Comparison of ENCODE assay signal across 8 cellular contexts in the genomic region with DNA sequence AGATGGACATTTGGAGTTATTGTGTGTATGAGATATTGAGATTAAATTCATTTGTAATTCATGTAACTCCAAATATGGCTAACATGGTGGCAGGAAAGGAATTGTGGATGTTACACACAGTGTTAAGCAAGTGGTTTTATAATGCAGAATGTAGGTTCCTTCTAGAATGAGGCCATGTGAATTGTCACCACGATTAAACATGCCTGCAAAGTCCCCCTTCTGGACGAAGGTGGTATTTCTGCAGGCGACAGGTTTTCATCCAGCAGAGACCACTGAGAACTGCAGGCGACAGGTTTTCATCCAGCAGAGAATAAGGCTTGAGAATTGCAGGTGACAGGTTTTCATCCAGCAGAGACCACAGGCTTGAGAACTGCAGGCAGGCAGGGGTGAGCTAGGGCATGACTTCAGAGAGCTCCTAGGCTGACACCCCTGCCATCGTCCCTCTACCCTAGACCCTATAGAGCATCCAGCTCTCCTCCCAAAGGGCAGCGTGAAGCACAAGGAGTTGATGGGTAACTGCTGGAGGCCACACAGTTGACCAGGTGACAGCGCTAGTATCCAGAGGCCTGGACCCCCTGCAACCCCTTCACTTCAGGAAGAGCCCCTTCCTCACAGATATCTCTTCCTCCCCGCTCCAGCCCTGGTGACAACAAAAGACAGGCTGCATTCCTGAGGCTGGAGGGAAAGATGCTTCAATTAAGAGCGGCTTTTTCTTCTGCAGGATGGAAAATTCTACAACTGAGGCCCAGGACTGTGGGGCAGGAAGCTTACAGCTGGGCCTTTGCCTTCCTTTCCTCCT.
DNase-seq lines count a peak whose midpoint lies in the region; ATAC-seq and TF ChIP-seq lines count a peak whose summit lies in the region.

No MANE protein-coding gene starts in this region.

- peak overlapping the region in 1 of 6 donors; percentile 22 for H3K27ac Mint-ChIP-seq in immature natural killer cell

- no peaks in the 10 kb centered on the region for H3K36me3 Mint-ChIP-seq in immature natural killer cell

- peaks cover 7 to 9% of the 10 kb centered on the region in 2 donors for H3K4me1 Mint-ChIP-seq in immature natural killer cell

- H3K9me3 Mint-ChIP-seq in immature natural killer cell: peaks cover 0 to 3% (median 0%) of the 10 kb centered on the region in 6 donors

- H3K4me3 ChIP-seq in ascending aorta: no peak overlapping the region

- ATAC-seq in GM21528 (IDR thresholded peaks at IDR 0.05; ENCODE audit: low FRiP score, unreplicated experiment): no peak
- no peak for ATAC-seq in GM18868 (IDR thresholded peaks at IDR 0.05; ENCODE audit: unreplicated experiment)

- DNase-seq in GF-D8 (lab: John Stamatoyannopoulos, UW): peak; percentile 17
- peak; percentile 44 to 70 for DNase-seq in Kasumi-1 (lab: John Stamatoyannopoulos, UW)
- DNase-seq in SW480 (ENCODE audit: low spot score): peak; percentile 22
- DNase-seq in ascending aorta (ENCODE audit: low spot score in 2 of 2): no peak
- DNase-seq in immature natural killer cell: peak; percentile 38 to 61 (median 59)
- DNase-seq in stimulated activated CD4-positive, alpha-beta T cell treated with anti-CD3 and anti-CD28 coated beads, Interleukin-4, amount 100 ng/mL, for 1 hour: peak; percentile 50

- H3K27me3 ChIP-seq in ascending aorta: no peaks in the 10 kb centered on the region

- no peak overlapping the region for H3K27ac ChIP-seq in ascending aorta

- peaks cover 4 to 18% (median 10%) of the 10 kb centered on the region in 3 donors for H3K27me3 Mint-ChIP-seq in immature natural killer cell (ENCODE audit: low read depth in 3 of 3)

- H3K4me1 ChIP-seq in ascending aorta: no peaks in the 10 kb centered on the region

- no peaks in the 10 kb centered on the region for H3K9me3 ChIP-seq in ascending aorta

- H3K4me3 Mint-ChIP-seq in immature natural killer cell: no peak overlapping the region

- intact Hi-C loops in ascending aorta (cut with DNase I): loop anchor here (2.0 to 10.0 kb wide), 2 partner anchors 200 to 306 kb away; a partner anchor contains a TSS

- no peaks in the 10 kb centered on the region for H3K36me3 ChIP-seq in ascending aorta

- peak; percentile 16 to 67 (median 59) for TF ChIP-seq CTCF in ascending aorta (IDR thresholded peaks at IDR 0.05)

Comparison
In these comparisons a context has a peak if more than half of its experiments do, and no peak if none do; other contexts are left out.
1. DNase-seq: peak in GF-D8 (single experiment), Kasumi-1 (2 of 2), SW480 (single experiment), immature natural killer cell (3 of 3) and stimulated activated CD4-positive, alpha-beta T cell treated with anti-CD3 and anti-CD28 coated beads, Interleukin-4, amount 100 ng/mL, for 1 hour (single experiment); none in ascending aorta (0 of 2).